ENCODE assay signal across 8 cellular contexts in the genomic region with DNA sequence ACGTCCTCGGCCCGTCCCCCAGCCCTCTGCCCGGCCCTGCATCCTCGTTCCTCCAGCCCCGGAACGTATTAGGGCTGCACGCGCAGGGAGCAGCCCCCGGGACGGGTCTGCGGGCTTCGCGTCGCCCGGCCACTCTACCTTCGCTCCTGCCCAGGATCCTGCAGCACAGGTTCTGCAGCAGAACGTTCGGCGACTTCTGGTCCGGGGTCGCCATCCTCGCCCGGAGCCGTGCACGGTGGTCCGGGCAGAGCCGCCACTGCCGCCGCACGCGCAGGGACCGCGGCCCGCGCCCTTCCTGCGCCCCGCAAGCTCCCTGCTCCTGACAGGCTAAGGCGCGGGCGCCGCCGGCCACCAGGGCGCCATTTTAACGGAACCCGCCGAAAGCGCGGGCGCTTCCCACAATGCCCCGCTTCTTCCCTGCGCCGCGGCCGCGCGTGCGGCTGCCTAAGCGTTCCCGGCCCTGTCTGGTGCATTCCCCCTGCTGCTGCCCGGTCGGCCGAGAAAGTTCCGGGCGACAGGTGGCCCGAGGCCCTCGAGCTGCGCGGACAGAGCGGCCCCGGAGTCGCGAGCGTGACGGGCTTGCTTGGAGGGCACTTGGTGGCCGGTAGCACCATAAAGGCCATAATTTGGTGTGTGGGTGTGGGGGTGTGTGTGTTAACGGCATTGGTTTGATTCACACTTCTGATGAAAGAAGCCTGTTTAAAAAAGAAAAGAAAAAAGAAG. TPM values are rescaled to one million over a fixed set of nuclear protein-coding genes. Genes with fewer than 3 reads are reported as not detected.
A peak's percentile ranks its signal among the peaks of the same experiment; 100 is the strongest.
DNase-seq lines count a peak whose midpoint lies in the region; ATAC-seq and TF ChIP-seq lines count a peak whose summit lies in the region.

A gene with protein sequence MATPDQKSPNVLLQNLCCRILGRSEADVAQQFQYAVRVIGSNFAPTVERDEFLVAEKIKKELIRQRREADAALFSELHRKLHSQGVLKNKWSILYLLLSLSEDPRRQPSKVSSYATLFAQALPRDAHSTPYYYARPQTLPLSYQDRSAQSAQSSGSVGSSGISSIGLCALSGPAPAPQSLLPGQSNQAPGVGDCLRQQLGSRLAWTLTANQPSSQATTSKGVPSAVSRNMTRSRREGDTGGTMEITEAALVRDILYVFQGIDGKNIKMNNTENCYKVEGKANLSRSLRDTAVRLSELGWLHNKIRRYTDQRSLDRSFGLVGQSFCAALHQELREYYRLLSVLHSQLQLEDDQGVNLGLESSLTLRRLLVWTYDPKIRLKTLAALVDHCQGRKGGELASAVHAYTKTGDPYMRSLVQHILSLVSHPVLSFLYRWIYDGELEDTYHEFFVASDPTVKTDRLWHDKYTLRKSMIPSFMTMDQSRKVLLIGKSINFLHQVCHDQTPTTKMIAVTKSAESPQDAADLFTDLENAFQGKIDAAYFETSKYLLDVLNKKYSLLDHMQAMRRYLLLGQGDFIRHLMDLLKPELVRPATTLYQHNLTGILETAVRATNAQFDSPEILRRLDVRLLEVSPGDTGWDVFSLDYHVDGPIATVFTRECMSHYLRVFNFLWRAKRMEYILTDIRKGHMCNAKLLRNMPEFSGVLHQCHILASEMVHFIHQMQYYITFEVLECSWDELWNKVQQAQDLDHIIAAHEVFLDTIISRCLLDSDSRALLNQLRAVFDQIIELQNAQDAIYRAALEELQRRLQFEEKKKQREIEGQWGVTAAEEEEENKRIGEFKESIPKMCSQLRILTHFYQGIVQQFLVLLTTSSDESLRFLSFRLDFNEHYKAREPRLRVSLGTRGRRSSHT (minus strand): TSS at position 387 of the 723 bp plus-strand sequence. CDS start 173 bp downstream, at position 214.

- peaks cover 0 to 6% (median 0%) of the 10 kb centered on the region in 3 experiments for H3K36me3 ChIP-seq in naive thymus-derived CD4-positive, alpha-beta T cell (ENCODE audit: control insufficient read depth in 2 of 3, insufficient read depth in 3 of 3, low read length in 3 of 3)

- no peaks in the 10 kb centered on the region for H3K27me3 ChIP-seq in naive thymus-derived CD4-positive, alpha-beta T cell (ENCODE audit: control insufficient read depth in 2 of 2, insufficient read depth in 2 of 2, low read length in 2 of 2)

- CTCF ChIA-PET in naive thymus-derived CD4-positive, alpha-beta T cell (lab: Charles Lee), result interaction anchor here (0.6 to 1.7 kb wide), 2 partner anchors 9 to 18 kb away, joined by 5 read pairs; no protein-coding TSS in a partner anchor

- intact Hi-C loops in activated T-helper 1 cell treated with anti-CD3 and anti-CD28 coated beads, Interleukin-12 subunit alpha, Interleukin-12 subunit beta, Interleukin-2, Interleukin-4 antibody, amounts not matched to agents 30 ng/mL and 10 ng/mL and 1 ng/mL, durations not matched to agents 14 hours and 24 hours and 36 hours (cut with micrococcal nuclease), result loop anchor here (1.0 to 5.0 kb wide), 7 partner anchors 18 to 1871 kb away; partner anchors contain the start of genes CUL4A, LAMP1 and PCID2
- intact Hi-C loops in naive thymus-derived CD4-positive, alpha-beta T cell (cut with micrococcal nuclease), result loop anchor here (1.0 to 5.0 kb wide), 6 partner anchors 18 to 1873 kb away; partner anchors contain the start of gene ANKRD10 (in 1 of the 2)

- H3K4me1 ChIP-seq in naive thymus-derived CD4-positive, alpha-beta T cell (ENCODE audit: control insufficient read depth in 2 of 2, insufficient read depth in 2 of 2, low read length in 2 of 2), result peaks cover 18 to 20% of the 10 kb centered on the region in 2 donors

- H3K9me3 Mint-ChIP-seq in activated T-helper 1 cell treated with anti-CD3 and anti-CD28 coated beads, Interleukin-12 subunit alpha, Interleukin-12 subunit beta, Interleukin-2, Interleukin-4 antibody, amounts not matched to agents 30 ng/mL and 10 ng/mL and 1 ng/mL, durations not matched to agents 14 hours and 24 hours and 36 hours, result no peaks in the 10 kb centered on the region
- H3K9me3 Mint-ChIP-seq in naive thymus-derived CD4-positive, alpha-beta T cell, result peaks cover 0 to 3% (median 0%) of the 10 kb centered on the region in 11 donors
- no peaks in the 10 kb centered on the region for H3K9me3 Mint-ChIP-seq in stimulated activated memory B cell treated with anti-CD40 and anti-IgM and Interleukin-4, amounts not matched to agents 10 μg/mL and 1 μg/mL and 100 μg/mL, for 72 hours

- peaks cover 33% of the 10 kb centered on the region for H3K4me1 Mint-ChIP-seq in activated T-helper 1 cell treated with anti-CD3 and anti-CD28 coated beads, Interleukin-12 subunit alpha, Interleukin-12 subunit beta, Interleukin-2, Interleukin-4 antibody, amounts not matched to agents 30 ng/mL and 10 ng/mL and 1 ng/mL, durations not matched to agents 14 hours and 24 hours and 36 hours (ENCODE audit: low read depth)
- H3K4me1 Mint-ChIP-seq in naive thymus-derived CD4-positive, alpha-beta T cell, result peaks cover 32 to 51% (median 37%) of the 10 kb centered on the region in 7 donors
- peaks cover 43% of the 10 kb centered on the region for H3K4me1 Mint-ChIP-seq in stimulated activated memory B cell treated with anti-CD40 and anti-IgM and Interleukin-4, amounts not matched to agents 10 μg/mL and 1 μg/mL and 100 μg/mL, for 72 hours

- H3K4me3 Mint-ChIP-seq in activated T-helper 1 cell treated with anti-CD3 and anti-CD28 coated beads, Interleukin-12 subunit alpha, Interleukin-12 subunit beta, Interleukin-2, Interleukin-4 antibody, amounts not matched to agents 30 ng/mL and 10 ng/mL and 1 ng/mL, durations not matched to agents 14 hours and 24 hours and 36 hours, result peak within 1 kb of the TSS; percentile 96
- peak within 1 kb of the TSS; percentile 86 to 98 (median 94) for H3K4me3 Mint-ChIP-seq in naive thymus-derived CD4-positive, alpha-beta T cell
- peak within 1 kb of the TSS; percentile 84 for H3K4me3 Mint-ChIP-seq in stimulated activated memory B cell treated with anti-CD40 and anti-IgM and Interleukin-4, amounts not matched to agents 10 μg/mL and 1 μg/mL and 100 μg/mL, for 72 hours

- H3K36me3 Mint-ChIP-seq in activated T-helper 1 cell treated with anti-CD3 and anti-CD28 coated beads, Interleukin-12 subunit alpha, Interleukin-12 subunit beta, Interleukin-2, Interleukin-4 antibody, amounts not matched to agents 30 ng/mL and 10 ng/mL and 1 ng/mL, durations not matched to agents 14 hours and 24 hours and 36 hours (ENCODE audit: low read depth), result peaks cover 13% of the 10 kb centered on the region
- peaks cover 0 to 7% (median 0%) of the 10 kb centered on the region in 5 donors for H3K36me3 Mint-ChIP-seq in naive thymus-derived CD4-positive, alpha-beta T cell
- H3K36me3 Mint-ChIP-seq in stimulated activated memory B cell treated with anti-CD40 and anti-IgM and Interleukin-4, amounts not matched to agents 10 μg/mL and 1 μg/mL and 100 μg/mL, for 72 hours, result no peaks in the 10 kb centered on the region

- H3K27ac Mint-ChIP-seq in activated T-helper 1 cell treated with anti-CD3 and anti-CD28 coated beads, Interleukin-12 subunit alpha, Interleukin-12 subunit beta, Interleukin-2, Interleukin-4 antibody, amounts not matched to agents 30 ng/mL and 10 ng/mL and 1 ng/mL, durations not matched to agents 14 hours and 24 hours and 36 hours, result peak within 1 kb of the TSS; percentile 93
- H3K27ac Mint-ChIP-seq in naive thymus-derived CD4-positive, alpha-beta T cell, result peak within 1 kb of the TSS; percentile 81 to 94 (median 89)
- H3K27ac Mint-ChIP-seq in stimulated activated memory B cell treated with anti-CD40 and anti-IgM and Interleukin-4, amounts not matched to agents 10 μg/mL and 1 μg/mL and 100 μg/mL, for 72 hours, result peak within 1 kb of the TSS; percentile 99

- peak; percentile 78 for DNase-seq in DMS53 (lab: John Stamatoyannopoulos, UW)
- DNase-seq in RPMI7951 (ENCODE audit: low read depth), result peak; percentile 77
- DNase-seq in activated T-helper 1 cell treated with anti-CD3 and anti-CD28 coated beads, Interleukin-12 subunit alpha, Interleukin-12 subunit beta, Interleukin-2, Interleukin-4 antibody, amounts not matched to agents 30 ng/mL and 10 ng/mL and 1 ng/mL, durations not matched to agents 14 hours and 24 hours and 36 hours (ENCODE audit: low spot score), result peak; percentile 77
- peak; percentile 83 for DNase-seq in fibroblast of gingiva (ENCODE audit: low read depth)
- peak; percentile 66 to 83 (median 80) for DNase-seq in naive thymus-derived CD4-positive, alpha-beta T cell

- H3K27ac ChIP-seq in naive thymus-derived CD4-positive, alpha-beta T cell (ENCODE audit: low read depth, low read length), result peak within 1 kb of the TSS; percentile 81

- H3K27me3 Mint-ChIP-seq in activated T-helper 1 cell treated with anti-CD3 and anti-CD28 coated beads, Interleukin-12 subunit alpha, Interleukin-12 subunit beta, Interleukin-2, Interleukin-4 antibody, amounts not matched to agents 30 ng/mL and 10 ng/mL and 1 ng/mL, durations not matched to agents 14 hours and 24 hours and 36 hours (ENCODE audit: insufficient read depth), result no peaks in the 10 kb centered on the region
- peaks cover 0 to 2% (median 0%) of the 10 kb centered on the region in 5 donors for H3K27me3 Mint-ChIP-seq in naive thymus-derived CD4-positive, alpha-beta T cell
- peaks cover 8% of the 10 kb centered on the region for H3K27me3 Mint-ChIP-seq in stimulated activated memory B cell treated with anti-CD40 and anti-IgM and Interleukin-4, amounts not matched to agents 10 μg/mL and 1 μg/mL and 100 μg/mL, for 72 hours

- no peak; the same call in 1 of the 2 replicates for TF ChIP-seq EP300 in Ishikawa (IDR thresholded peaks at IDR 0.05; ENCODE audit: borderline replicate concordance)

- POLR2A ChIA-PET in naive thymus-derived CD4-positive, alpha-beta T cell (lab: Charles Lee), result interaction anchor here (0.6 to 1.1 kb wide), 5 partner anchors 9 to 101 kb away, joined by 3 to 4 read pairs (median 3); no protein-coding TSS in a partner anchor

- no peak for TF ChIP-seq RAD21 in Ishikawa (IDR thresholded peaks at IDR 0.05; ENCODE audit: low read depth)

- peak within 1 kb of the TSS; percentile 78 for H3K4me3 ChIP-seq in naive thymus-derived CD4-positive, alpha-beta T cell (ENCODE audit: low read length)

- H3K9me3 ChIP-seq in naive thymus-derived CD4-positive, alpha-beta T cell (ENCODE audit: control insufficient read depth in 2 of 3, low read length in 3 of 3), result no peaks in the 10 kb centered on the region

- ATAC-seq in GM21529 (IDR thresholded peaks at IDR 0.05; ENCODE audit: unreplicated experiment), result peak; percentile 78
- peak; percentile 91 for ATAC-seq in naive thymus-derived CD4-positive, alpha-beta T cell
- peak; percentile 93 for ATAC-seq in stimulated activated memory B cell treated with anti-CD40 and anti-IgM and Interleukin-4, amounts not matched to agents 10 μg/mL and 1 μg/mL and 100 μg/mL, for 72 hours

TF ChIP-seq in Ishikawa, 13 proteins besides CTCF, POLR2A, EP300 and RAD21 (continues in another document):
- TF ChIP-seq ZBTB7A (IDR thresholded peaks at IDR 0.05; ENCODE audit: low read depth), result no peak
- no peak; the same call in 1 of the 2 replicates for TF ChIP-seq CEBPB (IDR thresholded peaks at IDR 0.05)

RNA-seq across cellular contexts. Expression of the gene that starts here (rescaled TPM):
- total RNA-seq in RPMI7951 (2014; rRNA removed; shearing (Covaris generic)), result 14.0 and 17.3 TPM in 2 replicates
- 67.4 and 71.8 TPM in 2 replicates for total RNA-seq in activated T-helper 1 cell treated with anti-CD3 and anti-CD28 coated beads, Interleukin-12 subunit alpha, Interleukin-12 subunit beta, Interleukin-2, Interleukin-4 antibody, amounts not matched to agents 30 ng/mL and 10 ng/mL and 1 ng/mL, durations not matched to agents 14 hours and 24 hours and 36 hours
- total RNA-seq in naive thymus-derived CD4-positive, alpha-beta T cell, result 10 to 100 TPM; 40.5 to 56.7 (median 45.0) TPM
- polyA plus RNA-seq in naive thymus-derived CD4-positive, alpha-beta T cell, result 10 to 100 TPM; 15.4 to 22.2 TPM

Comparison
In these comparisons a context has a peak if more than half of its experiments do, and no peak if none do; other contexts are left out.
1. Peak in every context shown above with its lines: DNase-seq, ATAC-seq, H3K4me3 ChIP-seq and H3K27ac ChIP-seq.